In the genomic region with DNA sequence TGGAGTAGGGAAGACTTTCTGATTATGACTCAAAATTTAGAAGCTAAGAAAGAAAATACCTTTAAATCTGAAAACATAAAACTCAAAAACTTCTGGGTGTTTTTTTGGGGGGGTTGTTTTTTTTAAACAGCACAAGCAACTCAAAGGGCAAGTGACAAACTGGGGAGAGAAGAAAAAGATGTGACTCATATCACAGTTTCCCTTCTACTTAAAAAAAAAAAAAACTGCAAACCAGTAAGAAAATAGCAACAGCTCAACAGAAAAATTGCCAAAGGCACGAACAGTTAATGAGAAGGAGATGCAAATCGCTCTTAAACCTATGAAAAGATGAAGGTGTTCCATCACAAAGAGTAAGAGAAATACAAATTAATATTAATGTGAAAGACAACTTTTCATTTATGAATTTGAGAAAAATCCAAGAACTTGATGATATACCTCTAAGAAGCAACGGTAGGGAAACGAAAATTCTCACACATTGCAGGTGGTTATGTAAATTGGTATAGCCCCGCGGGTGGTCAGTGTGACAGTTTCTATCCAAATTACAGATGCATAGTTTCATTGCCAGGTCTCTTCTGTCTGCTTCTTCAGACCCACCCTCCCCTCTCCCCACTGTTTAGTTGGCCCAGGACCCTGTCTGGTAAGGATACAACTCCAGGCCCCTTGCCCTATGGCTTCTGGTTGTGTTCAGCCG, we compare ENCODE assay signal across 1 cellular context.
TF ChIP-seq lines count a peak whose summit lies in the region.

No MANE protein-coding gene starts in this region.

TF ChIP-seq in SK-N-SH, 30 proteins besides CTCF, POLR2A, EP300 and RAD21 (continued from another document):
- TF ChIP-seq, protein P1, sequence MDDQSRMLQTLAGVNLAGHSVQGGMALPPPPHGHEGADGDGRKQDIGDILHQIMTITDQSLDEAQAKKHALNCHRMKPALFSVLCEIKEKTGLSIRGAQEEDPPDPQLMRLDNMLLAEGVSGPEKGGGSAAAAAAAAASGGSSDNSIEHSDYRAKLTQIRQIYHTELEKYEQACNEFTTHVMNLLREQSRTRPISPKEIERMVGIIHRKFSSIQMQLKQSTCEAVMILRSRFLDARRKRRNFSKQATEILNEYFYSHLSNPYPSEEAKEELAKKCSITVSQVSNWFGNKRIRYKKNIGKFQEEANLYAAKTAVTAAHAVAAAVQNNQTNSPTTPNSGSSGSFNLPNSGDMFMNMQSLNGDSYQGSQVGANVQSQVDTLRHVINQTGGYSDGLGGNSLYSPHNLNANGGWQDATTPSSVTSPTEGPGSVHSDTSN (IDR thresholded peaks at IDR 0.05), result no peak
- no peak for TF ChIP-seq TCF12 (IDR thresholded peaks at IDR 0.05)
- no peak for TF ChIP-seq RFX5 (IDR thresholded peaks at IDR 0.05; ENCODE audit: low read length)
- TF ChIP-seq YY1 (IDR thresholded peaks at IDR 0.05; ENCODE audit: low read depth), result no peak
